ENCODE assay signal across 18 cellular contexts in the genomic region with DNA sequence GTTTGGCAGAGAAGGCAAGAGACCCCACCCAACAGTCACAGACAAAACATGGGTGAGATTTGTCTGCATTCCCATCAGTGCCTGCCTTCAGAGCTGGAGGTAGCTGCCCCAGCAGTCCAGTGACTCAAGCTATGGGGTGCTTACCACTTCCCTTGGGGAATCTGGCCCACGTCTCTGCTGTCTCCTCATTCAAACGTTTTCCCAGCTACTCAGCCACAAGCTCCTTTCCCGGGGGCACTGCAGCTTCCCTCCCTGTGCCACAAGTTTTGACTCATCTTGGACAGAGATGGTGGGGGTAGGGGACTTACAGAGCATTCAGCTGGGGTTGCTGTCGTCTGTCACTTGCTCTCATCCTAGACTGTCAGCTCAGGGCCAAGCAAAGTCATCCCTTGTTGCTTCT.
DNase-seq lines count a peak whose midpoint lies in the region; ATAC-seq, FAIRE-seq and TF ChIP-seq lines count a peak whose summit lies in the region.
"Had no signal": no experiment of that assay in that cellular context is flagged by ENCODE, and none has a peak within 500 bp of the region (broad histone marks: within the 10 kb centered on the region; RNA-seq: fewer than 3 reads in every experiment).

No MANE protein-coding gene starts in this region.

- peak; percentile 88 for FAIRE-seq in urothelium cell line (lab: Jason Lieb, UNC)
- FAIRE-seq: A549, GM18507 had no signal

- DNase-seq in cardiac septum (ENCODE audit: low spot score) (peak; percentile 35), Right ventricle myocardium superior (no peak), adipocyte (ENCODE audit: low read depth) (peak; percentile 69), foreskin fibroblast (peak; percentile 88 to 91), urothelium cell line (ENCODE audit: low spot score) (peak; percentile 53), NCI-H2107 (lab: John Stamatoyannopoulos, UW) (no peak)
- DNase-seq: activated naive CD8-positive, alpha-beta T cell treated with anti-CD3 and anti-CD28 coated beads, Interleukin-2, amount 50 U/mL, for 24 hours; DMS79; immature natural killer cell; naive thymus-derived CD8-positive, alpha-beta T cell; NCI-H1092 treated with DMSO at 0.1 percent for 48 hours; NCI-H510A; RPMI8226; upper lobe of left lung had no signal

- no peaks in the 10 kb centered on the region for H3K36me3 ChIP-seq in adipocyte (ENCODE audit: control insufficient read depth, insufficient read depth, low read length, severe bottlenecking)
- H3K36me3 ChIP-seq: upper lobe of left lung had no signal

- ATAC-seq in Right ventricle myocardium superior (ENCODE audit: poor library complexity): no peak
- no peak for ATAC-seq in HG03442 (IDR thresholded peaks at IDR 0.05; ENCODE audit: unreplicated experiment)
- no peak for ATAC-seq in GM18502 (IDR thresholded peaks at IDR 0.05; ENCODE audit: poor library complexity, unreplicated experiment)
- ATAC-seq: activated naive CD8-positive, alpha-beta T cell treated with anti-CD3 and anti-CD28 coated beads, Interleukin-2, amount 50 U/mL, for 24 hours; naive thymus-derived CD8-positive, alpha-beta T cell had no signal

- H3K4me3 ChIP-seq in adipocyte (ENCODE audit: low read length) (no peak overlapping the region), foreskin fibroblast (ENCODE audit: low read depth in 1 of 2, low read length in 2 of 2) (no peak overlapping the region)
- H3K4me3 ChIP-seq: A549, upper lobe of left lung had no signal

- H3K9ac ChIP-seq in adipocyte (ENCODE audit: low read length): no peak overlapping the region

- peaks cover 14% of the 10 kb centered on the region for H3K4me1 ChIP-seq in adipocyte (ENCODE audit: control insufficient read depth, insufficient read depth, low read length)

- no peaks in the 10 kb centered on the region for H3K27me3 ChIP-seq in adipocyte (replicated peaks; ENCODE audit: control insufficient read depth, insufficient read depth, low read length)

- intact Hi-C loops in cardiac septum (cut with DNase I) (no loop called here), Right ventricle myocardium superior (cut with DNase I) (no loop called here)

- no peaks in the 10 kb centered on the region for H3K9me3 ChIP-seq in adipocyte (ENCODE audit: control insufficient read depth, low read length)
- H3K9me3 ChIP-seq: A549, upper lobe of left lung had no signal

- TF ChIP-seq CTCF in foreskin fibroblast (IDR thresholded peaks at IDR 0.05; ENCODE audit: low read depth, low read length): no peak

Comparison
In these comparisons a context has a peak if more than half of its experiments do, and no peak if none do; other contexts are left out.
1. DNase-seq: peak in cardiac septum (single experiment), adipocyte (single experiment), foreskin fibroblast (2 of 2) and urothelium cell line (single experiment); none in Right ventricle myocardium superior (single experiment) and NCI-H2107 (single experiment).